20 cellular contexts compared by ENCODE assay signal in genomic region chr21:29374481-29374880, GRCh38.
A peak's percentile ranks its signal among the peaks of the same experiment; 100 is the strongest.
DNase-seq lines count a peak whose midpoint lies in the region; ATAC-seq, FAIRE-seq and TF ChIP-seq lines count a peak whose summit lies in the region.
"Had no signal": no experiment of that assay in that cellular context is flagged by ENCODE, and none has a peak within 500 bp of the region (broad histone marks: within the 10 kb centered on the region; RNA-seq: fewer than 3 reads in every experiment).

No MANE protein-coding gene starts in this region.

- H3K27ac Mint-ChIP-seq in naive thymus-derived CD4-positive, alpha-beta T cell = peak overlapping the region in 1 of 9 donors; percentile 5
- H3K27ac Mint-ChIP-seq: CD8-positive, alpha-beta T cell had no signal

- no peak overlapping the region for H3K4me3 Mint-ChIP-seq in naive thymus-derived CD4-positive, alpha-beta T cell
- H3K4me3 Mint-ChIP-seq: CD8-positive, alpha-beta T cell had no signal

- TF ChIP-seq CTCF in AG10803 (conservative IDR thresholded peaks at IDR 0.05; ENCODE audit: low read length) = no peak
- TF ChIP-seq CTCF in IMR-90 (conservative IDR thresholded peaks at IDR 0.05; ENCODE audit: low read depth, low read length) = no peak
- TF ChIP-seq CTCF in GM12878 (IDR thresholded peaks at IDR 0.05 in 2 of 3, conservative IDR thresholded peaks at IDR 0.05 in 1 of 3; ENCODE audit: control insufficient read depth in 2 of 3, extremely low read depth in 1 of 3, insufficient read depth in 1 of 3, low read depth in 3 of 3, low read length in 3 of 3) = no peak

- SMC1A ChIA-PET in GM12878 (lab: Charles Lee; ENCODE audit: uncharacterized antibody, unreplicated experiment) = interaction anchor here (4.4 to 5.8 kb wide), 2 partner anchors 210 to 285 kb away, joined by 27 to 114 read pairs; no protein-coding TSS in a partner anchor

- no peak overlapping the region for H3K14ac ChIP-seq in IMR-90 (replicated peaks; ENCODE audit: low read depth, low read length)

- no peak overlapping the region for H2BK5ac ChIP-seq in IMR-90 (ENCODE audit: low read depth, low read length, poor library complexity, severe bottlenecking)

- BruUV-seq in IMR-90 (replicated peaks; lab: Mats Ljungman, UMichigan) = no TSS peak
- BruUV-seq in GM12878 (replicated peaks; lab: Mats Ljungman, UMichigan) = TSS peak; percentile 16

- H3K9me3 ChIP-seq in IMR-90 (ENCODE audit: control insufficient read depth, insufficient read depth, low read length) = no peaks in the 10 kb centered on the region
- no peaks in the 10 kb centered on the region for H3K9me3 ChIP-seq in GM12878 (replicated peaks; ENCODE audit: control insufficient read depth, insufficient read depth, low read length)
- no peaks in the 10 kb centered on the region for H3K9me3 ChIP-seq in naive thymus-derived CD4-positive, alpha-beta T cell (ENCODE audit: control insufficient read depth in 2 of 3, low read length in 3 of 3)
- H3K9me3 ChIP-seq: A549, Caco-2 had no signal

- no peak overlapping the region for H2AK9ac ChIP-seq in IMR-90 (replicated peaks; ENCODE audit: low read depth, low read length, poor library complexity)

- RAD21 ChIA-PET in GM12878 (lab: Charles Lee; ENCODE audit: unreplicated experiment) = interaction anchor here (5.7 kb wide), 1 partner anchor 285 kb away, joined by 85 read pairs; no protein-coding TSS in a partner anchor

- H2BK15ac ChIP-seq in IMR-90 (ENCODE audit: low read depth, low read length) = no peak overlapping the region

- H4K8ac ChIP-seq in IMR-90 (ENCODE audit: low read depth in 2 of 2, low read length in 2 of 2) = no peak overlapping the region

- H4K20me1 ChIP-seq in IMR-90 (ENCODE audit: insufficient read depth, low read length) (no peaks in the 10 kb centered on the region), GM12878 (ENCODE audit: control insufficient read depth, insufficient read depth) (no peaks in the 10 kb centered on the region)

- POLR2A ChIA-PET in IMR-90 (lab: Charles Lee; ENCODE audit: unreplicated experiment) = no interaction called here
- POLR2A ChIA-PET in GM12878 (lab: Charles Lee) = no interaction called here
- POLR2A ChIA-PET in naive thymus-derived CD4-positive, alpha-beta T cell (lab: Charles Lee) = no interaction called here

- TF ChIP-seq EP300 in GM12878 (IDR thresholded peaks at IDR 0.05; ENCODE audit: borderline replicate concordance in 1 of 2, control insufficient read depth in 1 of 2, low read depth in 2 of 2, low read length in 2 of 2) = no peak

- peaks cover 9 to 26% of the 10 kb centered on the region in 2 experiments; a peak in 3 of 4 replicates for H3K79me1 ChIP-seq in IMR-90 (ENCODE audit: low read depth in 1 of 2, low read length in 2 of 2)

- FAIRE-seq in GM12878 (lab: Jason Lieb, UNC) (no peak), RCC 7860 (lab: Jason Lieb, UNC) (no peak)
- FAIRE-seq: A549, GM12891, GM18507, H1 had no signal

- ATAC-seq in IMR-90 (ENCODE audit: low read depth) = no peak
- ATAC-seq in GM12878 = no peak
- no peak for ATAC-seq in naive thymus-derived CD4-positive, alpha-beta T cell
- ATAC-seq in GM18868 (IDR thresholded peaks at IDR 0.05; ENCODE audit: unreplicated experiment) = no peak
- ATAC-seq: A549; CD8-positive, alpha-beta T cell had no signal

- 0 out of 2 replicates have a peak, but pooled peaks cover 2% of the 10 kb centered on the region for H3K9me1 ChIP-seq in IMR-90 (ENCODE audit: insufficient read depth, low read length)

- TF ChIP-seq RAD21 in IMR-90 (IDR thresholded peaks at IDR 0.05; ENCODE audit: low read length) (no peak), GM12878 (IDR thresholded peaks at IDR 0.05; ENCODE audit: insufficient read depth, low read depth, low read length) (no peak)

- H3K4me1 Mint-ChIP-seq in naive thymus-derived CD4-positive, alpha-beta T cell = peaks cover 5 to 15% (median 12%) of the 10 kb centered on the region in 7 donors

- H3K36me3 ChIP-seq in IMR-90 (ENCODE audit: control insufficient read depth, insufficient read depth, low read length) (peaks cover 5% of the 10 kb centered on the region), GM12878 (ENCODE audit: control insufficient read depth in 2 of 2, insufficient read depth in 2 of 2, low read length in 1 of 2) (no peaks in the 10 kb centered on the region; a peak in 1 of 4 replicates)
- no peaks in the 10 kb centered on the region for H3K36me3 ChIP-seq in naive thymus-derived CD4-positive, alpha-beta T cell (ENCODE audit: control insufficient read depth in 2 of 3, insufficient read depth in 3 of 3, low read length in 3 of 3)

- no peak overlapping the region for H3K23ac ChIP-seq in IMR-90 (ENCODE audit: low read depth, low read length)

- H3K27ac ChIP-seq in IMR-90 (ENCODE audit: insufficient read depth, low read length) (no peak overlapping the region), GM12878 (ENCODE audit: control insufficient read depth, insufficient read depth) (no peak overlapping the region)
- H3K27ac ChIP-seq in naive thymus-derived CD4-positive, alpha-beta T cell (ENCODE audit: low read depth, low read length) = no peak overlapping the region
- H3K27ac ChIP-seq: A549 had no signal

- CTCF ChIA-PET in IMR-90 (lab: Yijun Ruan, JAX) (no interaction called here), GM12878 (lab: Yijun Ruan, JAX) (interaction anchor here (5.6 to 16.5 kb wide), 2 partner anchors 14 to 284 kb away, joined by 46 to 235 read pairs; no protein-coding TSS in a partner anchor)
- CTCF ChIA-PET in naive thymus-derived CD4-positive, alpha-beta T cell (lab: Charles Lee) = interaction anchor here (1.2 kb wide), 1 partner anchor 75 kb away, joined by 3 read pairs; no protein-coding TSS in a partner anchor

- in situ Hi-C loops in IMR-90 (cut with MboI; ENCODE audit: low sequenced_read_pairs) (loop anchor here (5.0 kb wide), 2 partner anchors 212 to 287 kb away; no protein-coding TSS in a partner anchor), GM12878 (cut with MboI) (loop anchor here (5.0 kb wide), 2 partner anchors 212 to 287 kb away; no protein-coding TSS in a partner anchor)

- no peaks in the 10 kb centered on the region for H3K27me3 Mint-ChIP-seq in naive thymus-derived CD4-positive, alpha-beta T cell

- H3K4me2 ChIP-seq in IMR-90 (ENCODE audit: low read depth, low read length) (no peak overlapping the region), GM12878 (ENCODE audit: control insufficient read depth, insufficient read depth) (no peak overlapping the region)
- H3K4me2 ChIP-seq: A549 had no signal

- peaks cover 0 to 6% (median 0%) of the 10 kb centered on the region in 11 donors for H3K9me3 Mint-ChIP-seq in naive thymus-derived CD4-positive, alpha-beta T cell
- H3K9me3 Mint-ChIP-seq: CD8-positive, alpha-beta T cell had no signal

- H3K36me3 Mint-ChIP-seq in naive thymus-derived CD4-positive, alpha-beta T cell = peaks cover 2 to 23% (median 4%) of the 10 kb centered on the region in 5 donors

- H3K4me1 ChIP-seq in IMR-90 (ENCODE audit: control insufficient read depth, insufficient read depth, low read length) (peaks cover 8% of the 10 kb centered on the region), GM12878 (ENCODE audit: control insufficient read depth, insufficient read depth, low read length) (no peaks in the 10 kb centered on the region)
- peaks cover 9 to 10% of the 10 kb centered on the region in 2 donors for H3K4me1 ChIP-seq in naive thymus-derived CD4-positive, alpha-beta T cell (ENCODE audit: control insufficient read depth in 2 of 2, insufficient read depth in 2 of 2, low read length in 2 of 2)
- H3K4me1 ChIP-seq: A549, Caco-2 had no signal

- no peak overlapping the region for H3K18ac ChIP-seq in IMR-90 (ENCODE audit: low read depth, low read length)

- no peak overlapping the region for H3K4ac ChIP-seq in IMR-90 (ENCODE audit: low read depth, low read length)

- H3K9ac ChIP-seq in IMR-90 (ENCODE audit: low read depth, low read length) = no peak overlapping the region
- no peak overlapping the region for H3K9ac ChIP-seq in GM12878 (ENCODE audit: control insufficient read depth, insufficient read depth, low read length)

- no peak overlapping the region for H3K4me3 ChIP-seq in AG10803 (ENCODE audit: low read length)
- no peak overlapping the region for H3K4me3 ChIP-seq in IMR-90 (ENCODE audit: insufficient read depth, low read depth, low read length)
- no peak overlapping the region for H3K4me3 ChIP-seq in GM12878
- H3K4me3 ChIP-seq in naive thymus-derived CD4-positive, alpha-beta T cell (ENCODE audit: low read length) = no peak overlapping the region
- H3K4me3 ChIP-seq: A549 had no signal

- H2AFZ ChIP-seq in IMR-90 (replicated peaks; ENCODE audit: low read length, poor library complexity) (no peak overlapping the region), GM12878 (ENCODE audit: control insufficient read depth, low read depth, low read length) (no peak overlapping the region)

- no peaks in the 10 kb centered on the region for H3K27me3 ChIP-seq in IMR-90 (ENCODE audit: control insufficient read depth, insufficient read depth, low read length)
- no peaks in the 10 kb centered on the region for H3K27me3 ChIP-seq in GM12878 (replicated peaks in 1 of 2; ENCODE audit: control insufficient read depth in 2 of 2, insufficient read depth in 2 of 2, low read length in 1 of 2)
- no peaks in the 10 kb centered on the region for H3K27me3 ChIP-seq in naive thymus-derived CD4-positive, alpha-beta T cell (ENCODE audit: control insufficient read depth in 2 of 2, insufficient read depth in 2 of 2, low read length in 2 of 2)

- intact Hi-C loops in IMR-90 (cut with micrococcal nuclease) = loop anchor here (5.0 kb wide), 1 partner anchor 103 kb away; no protein-coding TSS in a partner anchor
- intact Hi-C loops in GM12878 (cut with micrococcal nuclease; ENCODE audit: unreplicated experiment) = no loop called here
- intact Hi-C loops in naive thymus-derived CD4-positive, alpha-beta T cell (cut with micrococcal nuclease) = loop anchor here in 1 of 2 donors (10.0 kb wide), 1 partner anchor 380 kb away; the partner anchor contains the start of gene LTN1

- TF ChIP-seq POLR2A in IMR-90 (IDR thresholded peaks at IDR 0.05; ENCODE audit: low read depth, low read length) = no peak
- TF ChIP-seq POLR2A in GM12878 (IDR thresholded peaks at IDR 0.05; ENCODE audit: low read depth, low read length) = no peak

- no peak overlapping the region for H2AK5ac ChIP-seq in IMR-90 (ENCODE audit: low read depth, low read length)

- H3K79me2 ChIP-seq in GM12878 (ENCODE audit: control insufficient read depth, insufficient read depth, low read length) = no peaks in the 10 kb centered on the region

- H4K5ac ChIP-seq in IMR-90 (ENCODE audit: low read depth, low read length) = no peak overlapping the region

- no peak overlapping the region for H2BK120ac ChIP-seq in IMR-90 (ENCODE audit: low read depth, low read length)

- H2BK20ac ChIP-seq in IMR-90 (ENCODE audit: low read depth, low read length) = peak overlapping the region; percentile 15; the same call in 1 of the 2 replicates

- WGBS in IMR-90 (ENCODE audit: extremely low coverage in 2 of 2, insufficient read length in 1 of 2), 2 experiments = no CpG with 5 or more reads among the region's 1 CpG
- 91% methylated on average over 1 of the region's 1 CpG for WGBS in GM12878 (ENCODE audit: insufficient coverage, insufficient replicate concordance, low lambda C conversion rate, missing lambda C conversion rate)

- H4K91ac ChIP-seq in IMR-90 (ENCODE audit: insufficient read depth, low read depth, low read length) = no peak overlapping the region

- dilution Hi-C loops in IMR-90 (cut with HindIII; ENCODE audit: low sequenced_read_pairs, unreplicated experiment) = no loop called here

- H3K56ac ChIP-seq in IMR-90 (ENCODE audit: extremely low read depth, insufficient read depth, low read length) = no peak overlapping the region

- DNase-seq in AG10803 (ENCODE audit: low read depth) (peak; percentile 28), IMR-90 (no peak), GM12878 (ENCODE audit: low read depth, low spot score) (no peak), RCC 7860 (ENCODE audit: low spot score) (no peak)
- DNase-seq in naive thymus-derived CD4-positive, alpha-beta T cell = no peak
- DNase-seq: 8988T; ACHN; C1 segment of cervical spinal cord; Caco-2; CD8-positive, alpha-beta T cell; DMS79; EL; GDM1; H7; HCEC 1CT had no signal
